In the genomic region with DNA sequence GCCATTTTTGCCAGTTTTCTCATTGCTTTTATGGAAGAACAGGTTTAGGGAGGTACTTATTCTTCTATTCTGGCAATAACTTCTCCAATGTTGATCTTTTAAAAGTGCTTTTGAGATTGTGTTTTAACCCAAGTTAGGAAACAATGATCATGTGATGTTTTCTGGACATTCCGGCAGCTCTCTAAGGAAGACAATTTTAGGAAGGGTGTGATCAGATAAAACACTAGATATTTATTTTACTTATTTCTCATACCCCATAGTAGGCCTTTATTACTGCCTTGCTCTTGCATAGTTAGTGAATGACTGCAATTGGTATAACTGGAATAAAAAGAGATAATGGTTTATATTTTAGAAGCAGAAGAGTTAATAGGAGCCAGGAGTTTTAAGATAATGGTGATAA, we compare ENCODE assay signal across 27 cellular contexts.
"Had no signal": no experiment of that assay in that cellular context is flagged by ENCODE, and none has a peak within 500 bp of the region (broad histone marks: within the 10 kb centered on the region; RNA-seq: fewer than 3 reads in every experiment).

No MANE protein-coding gene starts in this region.

- ATAC-seq: activated CD4-positive, CD25-positive, alpha-beta regulatory T cell treated with anti-CD3 and anti-CD28 coated beads, Interleukin-2, amount 50 U/mL, for 24 hours; activated CD8-positive, alpha-beta memory T cell treated with anti-CD3 and anti-CD28 coated beads, Interleukin-2, amount 10 ng/mL, durations not matched to agents 7 days and 5 days; activated CD8-positive, alpha-beta T cell treated with anti-CD3 and anti-CD28 coated beads for 36 hours; activated naive CD8-positive, alpha-beta T cell treated with anti-CD3 and anti-CD28 coated beads, Interleukin-2, amount 50 U/mL, for 24 hours; body of pancreas; gastroesophageal sphincter; natural killer cell; stimulated activated memory B cell treated with anti-CD40 and anti-IgM and Interleukin-4, amounts not matched to agents 10 μg/mL and 1 μg/mL and 100 μg/mL, for 72 hours; T-cell had no signal

- H3K9me3 ChIP-seq: body of pancreas, esophagus muscularis mucosa, gastroesophageal sphincter, sigmoid colon, stomach, suprapubic skin, transverse colon had no signal

- H3K36me3 Mint-ChIP-seq: activated CD8-positive, alpha-beta memory T cell treated with anti-CD3 and anti-CD28 coated beads, Interleukin-2, amount 10 ng/mL, durations not matched to agents 7 days and 5 days; natural killer cell; stimulated activated memory B cell treated with anti-CD40 and anti-IgM and Interleukin-4, amounts not matched to agents 10 μg/mL and 1 μg/mL and 100 μg/mL, for 72 hours; T-cell had no signal

- H3K27me3 ChIP-seq: body of pancreas, cardiac muscle cell, esophagus muscularis mucosa, gastroesophageal sphincter, sigmoid colon, stomach, suprapubic skin, transverse colon had no signal

- H3K4me2 ChIP-seq: smooth muscle cell had no signal

- H3K36me3 ChIP-seq: cardiac muscle cell, esophagus muscularis mucosa, gastroesophageal sphincter, sigmoid colon, stomach, suprapubic skin, transverse colon had no signal

- H3K27ac ChIP-seq: body of pancreas, cardiac muscle cell, gastroesophageal sphincter, sigmoid colon, stomach, suprapubic skin, transverse colon, VCaP had no signal

- H3K4me1 ChIP-seq: sigmoid colon, suprapubic skin had no signal

- H3K27ac Mint-ChIP-seq: activated CD4-positive, alpha-beta T cell treated with anti-CD3 and anti-CD28 coated beads, Interleukin-2, amount 10 ng/mL, durations not matched to agents 7 days and 5 days; activated CD8-positive, alpha-beta memory T cell treated with anti-CD3 and anti-CD28 coated beads, Interleukin-2, amount 10 ng/mL, durations not matched to agents 7 days and 5 days; activated CD8-positive, alpha-beta T cell treated with anti-CD3 and anti-CD28 coated beads for 36 hours; activated naive CD4-positive, alpha-beta T cell treated with anti-CD3 and anti-CD28 coated beads, Interleukin-2, amount 10 ng/mL, durations not matched to agents 7 days and 5 days; activated naive CD8-positive, alpha-beta T cell treated with anti-CD3 and anti-CD28 coated beads, Interleukin-2, amount 50 U/mL, for 24 hours; natural killer cell; stimulated activated memory B cell treated with anti-CD40 and anti-IgM and Interleukin-4, amounts not matched to agents 10 μg/mL and 1 μg/mL and 100 μg/mL, for 72 hours; T-cell; T-helper 2 cell treated with Interferon-gamma antibody and Interleukin-4, amounts not matched to agents 5 μg/mL and 100 μg/mL, for 36 hours had no signal

- DNase-seq: activated CD4-positive, alpha-beta T cell treated with anti-CD3 and anti-CD28 coated beads, Interleukin-2, amount 10 ng/mL, durations not matched to agents 7 days and 5 days; activated CD8-positive, alpha-beta memory T cell treated with anti-CD3 and anti-CD28 coated beads, Interleukin-2, amount 10 ng/mL, durations not matched to agents 7 days and 5 days; activated CD8-positive, alpha-beta T cell treated with anti-CD3 and anti-CD28 coated beads for 36 hours; activated effector memory CD4-positive, alpha-beta T cell treated with anti-CD3 and anti-CD28 coated beads, Interleukin-2, amount 50 U/mL, for 16 hours; activated naive CD4-positive, alpha-beta T cell treated with anti-CD3 and anti-CD28 coated beads, Interleukin-2, amount 10 ng/mL, durations not matched to agents 7 days and 5 days; activated naive CD8-positive, alpha-beta T cell treated with anti-CD3 and anti-CD28 coated beads, Interleukin-2, amount 50 U/mL, for 24 hours; activated T-cell treated with anti-CD3 and anti-CD28 coated beads for 4 hours; anterior cingulate cortex; body of pancreas; effector memory CD4-positive, alpha-beta T cell; head of caudate nucleus; midbrain; natural killer cell; sigmoid colon; stimulated activated CD4-positive, alpha-beta T cell treated with anti-CD3 and anti-CD28 coated beads, Interleukin-15, amount 100 ng/mL, for 24 hours; stomach; T-cell; transverse colon had no signal

- H3K4me1 Mint-ChIP-seq: natural killer cell; stimulated activated memory B cell treated with anti-CD40 and anti-IgM and Interleukin-4, amounts not matched to agents 10 μg/mL and 1 μg/mL and 100 μg/mL, for 72 hours had no signal

- H3K4me3 ChIP-seq: body of pancreas, cardiac muscle cell, esophagus muscularis mucosa, gastroesophageal sphincter, sigmoid colon, smooth muscle cell, stomach, suprapubic skin, transverse colon had no signal

- H3K4me3 Mint-ChIP-seq: activated CD4-positive, alpha-beta T cell treated with anti-CD3 and anti-CD28 coated beads, Interleukin-2, amount 10 ng/mL, durations not matched to agents 7 days and 5 days; activated CD8-positive, alpha-beta memory T cell treated with anti-CD3 and anti-CD28 coated beads, Interleukin-2, amount 10 ng/mL, durations not matched to agents 7 days and 5 days; activated CD8-positive, alpha-beta T cell treated with anti-CD3 and anti-CD28 coated beads for 36 hours; activated naive CD4-positive, alpha-beta T cell treated with anti-CD3 and anti-CD28 coated beads, Interleukin-2, amount 10 ng/mL, durations not matched to agents 7 days and 5 days; activated naive CD8-positive, alpha-beta T cell treated with anti-CD3 and anti-CD28 coated beads, Interleukin-2, amount 50 U/mL, for 24 hours; natural killer cell; stimulated activated memory B cell treated with anti-CD40 and anti-IgM and Interleukin-4, amounts not matched to agents 10 μg/mL and 1 μg/mL and 100 μg/mL, for 72 hours; T-cell; T-helper 2 cell treated with Interferon-gamma antibody and Interleukin-4, amounts not matched to agents 5 μg/mL and 100 μg/mL, for 36 hours had no signal

- H3K9me3 Mint-ChIP-seq: activated CD8-positive, alpha-beta T cell treated with anti-CD3 and anti-CD28 coated beads for 36 hours; activated naive CD4-positive, alpha-beta T cell treated with anti-CD3 and anti-CD28 coated beads, Interleukin-2, amount 10 ng/mL, durations not matched to agents 7 days and 5 days; activated naive CD8-positive, alpha-beta T cell treated with anti-CD3 and anti-CD28 coated beads, Interleukin-2, amount 50 U/mL, for 24 hours; natural killer cell; stimulated activated memory B cell treated with anti-CD40 and anti-IgM and Interleukin-4, amounts not matched to agents 10 μg/mL and 1 μg/mL and 100 μg/mL, for 72 hours; T-cell; T-helper 2 cell treated with Interferon-gamma antibody and Interleukin-4, amounts not matched to agents 5 μg/mL and 100 μg/mL, for 36 hours had no signal

- H3K27me3 Mint-ChIP-seq: activated CD8-positive, alpha-beta T cell treated with anti-CD3 and anti-CD28 coated beads for 36 hours; activated naive CD8-positive, alpha-beta T cell treated with anti-CD3 and anti-CD28 coated beads, Interleukin-2, amount 50 U/mL, for 24 hours; stimulated activated memory B cell treated with anti-CD40 and anti-IgM and Interleukin-4, amounts not matched to agents 10 μg/mL and 1 μg/mL and 100 μg/mL, for 72 hours; T-cell had no signal
